Comparison of ENCODE assay signal across 19 cellular contexts in the genomic region with DNA sequence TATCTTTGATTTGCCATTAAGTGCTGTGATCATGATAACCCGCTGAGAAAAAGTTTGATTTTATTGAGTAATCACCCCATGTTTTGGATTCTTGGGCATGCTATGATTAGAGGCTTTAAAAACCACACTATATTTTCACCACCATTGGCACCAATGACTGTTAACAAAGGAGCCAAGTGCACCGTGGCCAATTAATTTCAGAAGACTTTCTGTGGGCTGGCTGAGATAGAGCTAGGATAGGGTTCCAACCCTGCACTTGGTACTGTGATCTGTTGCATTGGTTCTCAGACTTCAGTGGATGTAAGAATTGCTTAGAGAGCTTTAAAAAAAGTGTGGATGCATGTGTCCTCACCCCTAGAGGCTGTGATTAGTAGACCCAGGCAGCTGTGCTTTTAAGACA. TPM values are rescaled to one million over a fixed set of nuclear protein-coding genes. Genes with fewer than 3 reads are reported as not detected.
"Had no signal": no experiment of that assay in that cellular context is flagged by ENCODE, and none has a peak within 500 bp of the region (broad histone marks: within the 10 kb centered on the region; RNA-seq: fewer than 3 reads in every experiment).

No MANE protein-coding gene starts in this region.

- H3K4me3 Mint-ChIP-seq: mesothelial cell of epicardium; naive B cell; natural killer cell treated with Interleukin-12 subunit alpha and Interleukin-12 subunit beta and Interleukin-15 and Interleukin-18, amount 100 ng/mL, for 72 hours; neural crest cell; stimulated activated naive B cell treated with anti-CD40 and anti-IgM and Interleukin-4, amounts not matched to agents 10 μg/mL and 1 μg/mL and 100 μg/mL, for 72 hours; stimulated activated naive CD8-positive, alpha-beta T cell treated with anti-CD3 and anti-CD28 coated beads, Interleukin-15, Interleukin-2, amounts not matched to agents 100 ng/mL and 50 ng/mL, for 24 hours had no signal

- H3K27ac ChIP-seq: dorsolateral prefrontal cortex, neutrophil, pancreas, right lobe of liver, tibial nerve, upper lobe of left lung had no signal

- H3K9me3 ChIP-seq: mucosa of descending colon, neutrophil, pancreas, right lobe of liver, thoracic aorta, tibial nerve, upper lobe of left lung had no signal

- H3K27me3 ChIP-seq: neutrophil, right lobe of liver, tibial nerve, upper lobe of left lung had no signal

- H3K36me3 ChIP-seq: pancreas had no signal

- H3K36me3 Mint-ChIP-seq: natural killer cell treated with Interleukin-12 subunit alpha and Interleukin-12 subunit beta and Interleukin-15 and Interleukin-18, amount 100 ng/mL, for 72 hours had no signal

- H3K4me1 ChIP-seq: pancreas, right lobe of liver, upper lobe of left lung had no signal

- H3K27ac Mint-ChIP-seq: mesothelial cell of epicardium; natural killer cell treated with Interleukin-12 subunit alpha and Interleukin-12 subunit beta and Interleukin-15 and Interleukin-18, amount 100 ng/mL, for 72 hours; stimulated activated naive B cell treated with anti-CD40 and anti-IgM and Interleukin-4, amounts not matched to agents 10 μg/mL and 1 μg/mL and 100 μg/mL, for 72 hours; stimulated activated naive CD8-positive, alpha-beta T cell treated with anti-CD3 and anti-CD28 coated beads, Interleukin-15, Interleukin-2, amounts not matched to agents 100 ng/mL and 50 ng/mL, for 24 hours had no signal

- H3K27me3 Mint-ChIP-seq: naive B cell; stimulated activated naive B cell treated with anti-CD40 and anti-IgM and Interleukin-4, amounts not matched to agents 10 μg/mL and 1 μg/mL and 100 μg/mL, for 72 hours; stimulated activated naive CD8-positive, alpha-beta T cell treated with anti-CD3 and anti-CD28 coated beads, Interleukin-15, Interleukin-2, amounts not matched to agents 100 ng/mL and 50 ng/mL, for 24 hours had no signal

- DNase-seq: dorsolateral prefrontal cortex; effector CD4-positive, alpha-beta T cell; head of caudate nucleus; kidney; mesenchymal stem cell; mucosa of descending colon; naive B cell; pancreas; right lobe of liver; stimulated activated naive B cell treated with anti-CD40 and anti-IgM and Interleukin-4, amounts not matched to agents 10 μg/mL and 1 μg/mL and 100 μg/mL, for 72 hours; upper lobe of left lung had no signal

- ATAC-seq: left lobe of liver; mucosa of descending colon; natural killer cell treated with Interleukin-12 subunit alpha and Interleukin-12 subunit beta and Interleukin-15 and Interleukin-18, amount 100 ng/mL, for 72 hours; pancreas; right lobe of liver; stimulated activated naive B cell treated with anti-CD40 and anti-IgM and Interleukin-4, amounts not matched to agents 10 μg/mL and 1 μg/mL and 100 μg/mL, for 72 hours had no signal

- H3K4me3 ChIP-seq: dorsolateral prefrontal cortex, mucosa of descending colon, pancreas, right lobe of liver, thoracic aorta, tibial nerve, upper lobe of left lung had no signal

- H3K9me3 Mint-ChIP-seq: mesothelial cell of epicardium; natural killer cell treated with Interleukin-12 subunit alpha and Interleukin-12 subunit beta and Interleukin-15 and Interleukin-18, amount 100 ng/mL, for 72 hours; neural crest cell; stimulated activated naive B cell treated with anti-CD40 and anti-IgM and Interleukin-4, amounts not matched to agents 10 μg/mL and 1 μg/mL and 100 μg/mL, for 72 hours; stimulated activated naive CD8-positive, alpha-beta T cell treated with anti-CD3 and anti-CD28 coated beads, Interleukin-15, Interleukin-2, amounts not matched to agents 100 ng/mL and 50 ng/mL, for 24 hours had no signal

- H3K4me1 Mint-ChIP-seq: naive B cell; neural crest cell; stimulated activated naive B cell treated with anti-CD40 and anti-IgM and Interleukin-4, amounts not matched to agents 10 μg/mL and 1 μg/mL and 100 μg/mL, for 72 hours had no signal

RNA-seq across cellular contexts. Expression of a gene that starts 49.1 kb away (rescaled TPM):
- total RNA-seq: natural killer cell treated with Interleukin-12 subunit alpha and Interleukin-12 subunit beta and Interleukin-15 and Interleukin-18, amount 100 ng/mL, for 72 hours had no signal
